9 cellular contexts compared by ENCODE assay signal in the genomic region with DNA sequence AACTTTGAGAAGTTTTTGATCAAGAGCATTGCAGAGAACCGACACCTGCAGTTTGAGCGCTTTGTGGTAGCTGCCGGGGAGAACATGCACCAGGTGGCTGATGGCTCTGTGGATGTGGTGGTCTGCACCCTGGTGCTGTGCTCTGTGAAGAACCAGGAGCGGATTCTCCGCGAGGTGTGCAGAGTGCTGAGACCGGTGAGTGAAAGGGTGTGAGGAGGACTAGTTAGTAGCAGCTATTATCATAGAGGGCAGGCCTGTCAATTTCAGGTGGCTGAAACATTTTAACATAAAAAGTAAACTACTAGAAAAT. TPM values are rescaled to one million over a fixed set of nuclear protein-coding genes. Genes with fewer than 3 reads are reported as not detected.
A peak's percentile ranks its signal among the peaks of the same experiment; 100 is the strongest.
DNase-seq lines count a peak whose midpoint lies in the region; ATAC-seq and TF ChIP-seq lines count a peak whose summit lies in the region.
"Had no signal": no experiment of that assay in that cellular context is flagged by ENCODE, and none has a peak within 500 bp of the region (broad histone marks: within the 10 kb centered on the region; RNA-seq: fewer than 3 reads in every experiment).

No MANE protein-coding gene starts in this region.

- peak overlapping the region; percentile 89 to 92 for H3K27ac ChIP-seq in coronary artery

- BruUV-seq in Caco-2 (replicated peaks; lab: Mats Ljungman, UMichigan), result no TSS peak

- DNase-seq in ELF-1 (ENCODE audit: low read depth, low spot score) (peak; percentile 35), LNCaP clone FGC (ENCODE audit: low read depth) (no peak), coronary artery (ENCODE audit: low spot score) (no peak), SIG-M5 (lab: John Stamatoyannopoulos, UW) (no peak), Caco-2 (no peak)
- DNase-seq in activated CD4-positive, alpha-beta T cell treated with anti-CD3 and anti-CD28 coated beads for 4 hours, result no peak

- H3K4me1 ChIP-seq in mononuclear cell (ENCODE audit: insufficient read depth, low read length), result peaks cover 45% of the 10 kb centered on the region
- H3K4me1 ChIP-seq in Caco-2, result peaks cover 16% of the 10 kb centered on the region

- H3K36me3 ChIP-seq in Caco-2 (ENCODE audit: control insufficient read depth, insufficient read depth, low read length), result no peaks in the 10 kb centered on the region

- H3K4me3 ChIP-seq in LNCaP clone FGC (ENCODE audit: low read depth, low read length) (peak overlapping the region; percentile 62), coronary artery (peak overlapping the region; percentile 95), mononuclear cell (ENCODE audit: low read length) (peak overlapping the region; percentile 50), Caco-2 (ENCODE audit: low read depth, low read length) (no peak overlapping the region)

- H3K4me3 Mint-ChIP-seq in Caco-2 (ENCODE audit: unreplicated experiment), result no peak overlapping the region

- H3K27me3 Mint-ChIP-seq in Caco-2 (ENCODE audit: insufficient read depth, unreplicated experiment), result no peaks in the 10 kb centered on the region

- H3K4me1 Mint-ChIP-seq in Caco-2 (ENCODE audit: low read depth, unreplicated experiment), result peaks cover 28% of the 10 kb centered on the region

- no peaks in the 10 kb centered on the region for H3K9me3 Mint-ChIP-seq in Caco-2 (ENCODE audit: unreplicated experiment)

- CTCF ChIA-PET in Caco-2 (lab: Charles Lee), result no interaction called here

- POLR2A ChIA-PET in Caco-2 (lab: Charles Lee), result no interaction called here

- no peak for ATAC-seq in HG02938 (IDR thresholded peaks at IDR 0.05; ENCODE audit: unreplicated experiment)

- no peaks in the 10 kb centered on the region for H3K27me3 ChIP-seq in mononuclear cell (ENCODE audit: insufficient read depth, low read length)
- H3K27me3 ChIP-seq in Caco-2 (replicated peaks; ENCODE audit: control insufficient read depth, insufficient read depth, low read length), result no peaks in the 10 kb centered on the region

- no peaks in the 10 kb centered on the region for H3K36me3 Mint-ChIP-seq in Caco-2 (ENCODE audit: insufficient read depth, unreplicated experiment)

- intact Hi-C loops in Caco-2 (cut with micrococcal nuclease; ENCODE audit: unreplicated experiment), result no loop called here

- no peak overlapping the region for H3K27ac Mint-ChIP-seq in Caco-2 (ENCODE audit: unreplicated experiment)

- no peak for TF ChIP-seq CTCF in LNCaP clone FGC (IDR thresholded peaks at IDR 0.05; ENCODE audit: control insufficient read depth, extremely low read depth, insufficient read depth)
- no peak for TF ChIP-seq CTCF in coronary artery (IDR thresholded peaks at IDR 0.05)
- TF ChIP-seq CTCF in Caco-2 (IDR thresholded peaks at IDR 0.05; ENCODE audit: insufficient read depth in 1 of 2, low read depth in 1 of 2, low read length in 1 of 2, severe bottlenecking in 1 of 2, unreplicated experiment in 1 of 2), result no peak

- H3K9me3 ChIP-seq in mononuclear cell (ENCODE audit: low read depth, low read length) (no peaks in the 10 kb centered on the region), Caco-2 (no peaks in the 10 kb centered on the region)

RNA-seq across cellular contexts. Expression of a gene that starts 27.0 kb away (rescaled TPM):
- total RNA-seq in mononuclear cell, result not detected
- not detected in 2 replicates for total RNA-seq in Caco-2 (2022)
- total RNA-seq: M059J had no signal
